In genomic region chr22:46519377-46519776, GRCh38 we compare ENCODE assay signal across 28 cellular contexts. TPM values are rescaled to one million over a fixed set of nuclear protein-coding genes. Genes with fewer than 3 reads are reported as not detected.
DNase-seq lines count a peak whose midpoint lies in the region; ATAC-seq, FAIRE-seq and TF ChIP-seq lines count a peak whose summit lies in the region.
"Had no signal": no experiment of that assay in that cellular context is flagged by ENCODE, and none has a peak within 500 bp of the region (broad histone marks: within the 10 kb centered on the region; RNA-seq: fewer than 3 reads in every experiment).

No MANE protein-coding gene starts in this region.

- no peak overlapping the region for H3K27ac Mint-ChIP-seq in HFFc6
- H3K27ac Mint-ChIP-seq: CD14-positive monocyte; CD4-positive, alpha-beta memory T cell; CD4-positive, CD25-positive, alpha-beta regulatory T cell had no signal

- H3K4me1 ChIP-seq in kidney (ENCODE audit: control insufficient read depth in 1 of 2, insufficient read depth in 1 of 2, low read depth in 1 of 2, low read length in 2 of 2) (no peaks in the 10 kb centered on the region), osteoblast (ENCODE audit: insufficient read depth, low read length) (peaks cover 13% of the 10 kb centered on the region), HepG2 (ENCODE audit: insufficient read depth, low read length) (peaks cover 5% of the 10 kb centered on the region)

- H3K79me2 ChIP-seq in osteoblast (ENCODE audit: insufficient read depth, low read length) (no peaks in the 10 kb centered on the region), HepG2 (ENCODE audit: insufficient read depth, low read length) (no peaks in the 10 kb centered on the region)

- no peak for TF ChIP-seq POLR2A in HepG2 (IDR thresholded peaks at IDR 0.05; ENCODE audit: insufficient read depth in 1 of 2, low read depth in 2 of 2, low read length in 2 of 2)

- DNase-seq in H7: peak; percentile 31
- DNase-seq in RWPE1 (ENCODE audit: low spot score): no peak
- peak; percentile 66 for DNase-seq in kidney
- DNase-seq in osteoblast (ENCODE audit: insufficient read length, low spot score, missing footprints): peak; percentile 25
- no peak for DNase-seq in NCI-H2196 (lab: John Stamatoyannopoulos, UW; ENCODE audit: unreplicated experiment)
- no peak for DNase-seq in HepG2 (ENCODE audit: low spot score)
- no peak for DNase-seq in HFFc6
- DNase-seq: 8988T; ACHN; BE2C; C1 segment of cervical spinal cord; CD4-positive, alpha-beta memory T cell; CD4-positive, CD25-positive, alpha-beta regulatory T cell; CD8-positive, alpha-beta memory T cell; COR-L47; DMS 273 treated with DMSO at 0.1 percent for 48 hours; DMS153; DMS53; DMS79; DND-41; EL; GDM1 had no signal

- WGBS in HepG2 (ENCODE audit: low lambda C conversion rate): 27% methylated on average over 2 of the region's 9 CpGs

- no peak for FAIRE-seq in kidney (lab: Jason Lieb, UNC)
- FAIRE-seq in HepG2 (lab: Jason Lieb, UNC): no peak
- FAIRE-seq: A204.1, GM12878, GM12892, GM18507 had no signal

- peaks cover 4% of the 10 kb centered on the region; the same call in 1 of the 2 replicates for H3K27me3 Mint-ChIP-seq in HFFc6 (ENCODE audit: insufficient read depth)
- H3K27me3 Mint-ChIP-seq: CD4-positive, CD25-positive, alpha-beta regulatory T cell had no signal

- in situ Hi-C loops in HepG2 (cut with HindIII; ENCODE audit: extremely low pct_ligation_motif_present, low pct_unique_long_range_greater_than_20kb): no loop called here

- no peak for TF ChIP-seq CTCF in RWPE1 (conservative IDR thresholded peaks at IDR 0.05; ENCODE audit: low read depth)
- no peak for TF ChIP-seq CTCF in kidney (IDR thresholded peaks at IDR 0.05; ENCODE audit: borderline replicate concordance, extremely low read depth, insufficient read depth)
- TF ChIP-seq CTCF in osteoblast (IDR thresholded peaks at IDR 0.05; ENCODE audit: extremely low read depth, low read depth, low read length): no peak
- no peak for TF ChIP-seq CTCF in HepG2 (CRISPR knock-in tag; IDR thresholded peaks at IDR 0.05)
- TF ChIP-seq CTCF in HFFc6 (IDR thresholded peaks at IDR 0.05): no peak

- POLR2A ChIA-PET in RWPE1 (lab: Yijun Ruan, JAX; ENCODE audit: low non-redundant PET) (no interaction called here), HepG2 (lab: Yijun Ruan, JAX) (no interaction called here)

- H3K36me3 Mint-ChIP-seq in HFFc6 (ENCODE audit: low read depth): no peaks in the 10 kb centered on the region
- H3K36me3 Mint-ChIP-seq: CD14-positive monocyte; CD4-positive, alpha-beta memory T cell; CD4-positive, CD25-positive, alpha-beta regulatory T cell; CD8-positive, alpha-beta memory T cell had no signal

- no peaks in the 10 kb centered on the region for H3K9me3 Mint-ChIP-seq in HFFc6
- H3K9me3 Mint-ChIP-seq: CD14-positive monocyte; CD4-positive, alpha-beta memory T cell; CD8-positive, alpha-beta memory T cell had no signal

- H3K4me2 ChIP-seq in osteoblast (ENCODE audit: insufficient read depth, low read length): no peak overlapping the region
- no peak overlapping the region for H3K4me2 ChIP-seq in HepG2 (ENCODE audit: low read depth, low read length)

- TF ChIP-seq RAD21 in HepG2 (CRISPR knock-in tag; IDR thresholded peaks at IDR 0.05): no peak

- H3K4me3 Mint-ChIP-seq in HFFc6: no peak overlapping the region
- H3K4me3 Mint-ChIP-seq: CD14-positive monocyte; CD4-positive, alpha-beta memory T cell; CD4-positive, CD25-positive, alpha-beta regulatory T cell; CD8-positive, alpha-beta memory T cell had no signal

- no peaks in the 10 kb centered on the region for H3K9me3 ChIP-seq in kidney (ENCODE audit: control insufficient read depth in 1 of 2, low read length in 2 of 2)
- no peaks in the 10 kb centered on the region for H3K9me3 ChIP-seq in osteoblast (ENCODE audit: low read depth, low read length)
- H3K9me3 ChIP-seq in HepG2 (ENCODE audit: low read length): no peaks in the 10 kb centered on the region
- H3K9me3 ChIP-seq: BLaER1 had no signal

- intact Hi-C loops in kidney (cut with DNase I) (no loop called here), HepG2 (cut with micrococcal nuclease; ENCODE audit: unreplicated experiment) (no loop called here)

- no peak for TF ChIP-seq EP300 in HepG2 (IDR thresholded peaks at IDR 0.05; ENCODE audit: low read depth in 2 of 2, low read length in 2 of 2)
- TF ChIP-seq EP300 in HepG2 (CRISPR knock-in tag; IDR thresholded peaks at IDR 0.05; ENCODE audit: borderline replicate concordance): no peak

- no peaks in the 10 kb centered on the region for H4K20me1 ChIP-seq in osteoblast (ENCODE audit: insufficient read depth, low read length)
- no peaks in the 10 kb centered on the region for H4K20me1 ChIP-seq in HepG2 (ENCODE audit: insufficient read depth, low read length)
- H4K20me1 ChIP-seq: BLaER1 had no signal

- no peak overlapping the region for H3K9ac ChIP-seq in kidney (ENCODE audit: low read length in 2 of 2)
- no peak overlapping the region for H3K9ac ChIP-seq in HepG2 (ENCODE audit: insufficient read depth, low read depth, low read length)
- H3K9ac ChIP-seq: BLaER1 had no signal

- peaks cover 16% of the 10 kb centered on the region for H3K4me1 Mint-ChIP-seq in HFFc6 (ENCODE audit: low read depth)
- H3K4me1 Mint-ChIP-seq: CD14-positive monocyte; CD4-positive, alpha-beta memory T cell; CD4-positive, CD25-positive, alpha-beta regulatory T cell had no signal

- H3K27ac ChIP-seq in RWPE1 (peak overlapping the region; percentile 62), kidney (ENCODE audit: low read depth in 2 of 2, low read length in 2 of 2) (no peak overlapping the region), osteoblast (ENCODE audit: low read depth, low read length) (no peak overlapping the region), HepG2 (ENCODE audit: extremely low read length, insufficient read depth, low read length) (no peak overlapping the region)
- H3K27ac ChIP-seq: BLaER1 had no signal

- no peaks in the 10 kb centered on the region for H3K27me3 ChIP-seq in H7 (ENCODE audit: control insufficient read depth, insufficient read depth, low read length)
- H3K27me3 ChIP-seq in osteoblast (ENCODE audit: insufficient read depth, low read length): peaks cover 5% of the 10 kb centered on the region
- H3K27me3 ChIP-seq in HepG2 (ENCODE audit: control insufficient read depth in 1 of 2, insufficient read depth in 2 of 2, low read length in 2 of 2): peaks cover 4 to 14% of the 10 kb centered on the region in 2 experiments
- H3K27me3 ChIP-seq: BE2C, BLaER1 had no signal

- no TSS peak for BruUV-seq in HepG2 (replicated peaks; lab: Mats Ljungman, UMichigan)

- no peaks in the 10 kb centered on the region for H3K36me3 ChIP-seq in H7 (replicated peaks; ENCODE audit: control insufficient read depth, insufficient read depth, low read length)
- H3K36me3 ChIP-seq in kidney (ENCODE audit: control insufficient read depth in 1 of 2, insufficient read depth in 2 of 2, low read length in 2 of 2): no peaks in the 10 kb centered on the region
- no peaks in the 10 kb centered on the region for H3K36me3 ChIP-seq in osteoblast (ENCODE audit: insufficient read depth, low read length)
- no peaks in the 10 kb centered on the region for H3K36me3 ChIP-seq in HepG2 (replicated peaks in 1 of 2; ENCODE audit: control insufficient read depth in 1 of 2, insufficient read depth in 2 of 2, low read length in 2 of 2)
- H3K36me3 ChIP-seq: BE2C, BLaER1 had no signal

- no peak overlapping the region for H2AFZ ChIP-seq in osteoblast (ENCODE audit: low read length)
- no peak overlapping the region for H2AFZ ChIP-seq in HepG2 (ENCODE audit: low read length)

- CTCF ChIA-PET in RWPE1 (lab: Yijun Ruan, JAX) (interaction anchor here (0.5 kb wide), 1 partner anchor 19 kb away, joined by 3 read pairs; no protein-coding TSS in a partner anchor), HepG2 (lab: Yijun Ruan, JAX; ENCODE audit: low intra/inter-chr PET ratio, low total read pairs) (no interaction called here)

- no peak overlapping the region for H3K4me3 ChIP-seq in H7 (ENCODE audit: insufficient read depth, low read depth, low read length)
- no peak overlapping the region for H3K4me3 ChIP-seq in kidney (ENCODE audit: low read length in 2 of 2)
- no peak overlapping the region for H3K4me3 ChIP-seq in osteoblast (ENCODE audit: insufficient read depth, low read length)
- no peak overlapping the region for H3K4me3 ChIP-seq in HepG2 (replicated peaks in 1 of 3; ENCODE audit: insufficient read depth in 1 of 3, low read depth in 2 of 3, low read length in 3 of 3)
- H3K4me3 ChIP-seq: BLaER1, GM12878 had no signal

- ATAC-seq in HepG2: no peak
- ATAC-seq: GM12878 had no signal

TF ChIP-seq in HepG2, 621 proteins besides CTCF, POLR2A, EP300 and RAD21 (continues in another document):
- TF ChIP-seq ZNF33B (CRISPR knock-in tag; IDR thresholded peaks at IDR 0.05): no peak
- no peak for TF ChIP-seq ZNF614 (CRISPR knock-in tag; IDR thresholded peaks at IDR 0.05; ENCODE audit: borderline replicate concordance)
- TF ChIP-seq SAFB2 (CRISPR knock-in tag; IDR thresholded peaks at IDR 0.05; ENCODE audit: borderline replicate concordance, low read depth): no peak

RNA-seq across cellular contexts. Expression of gene CELSR1, which starts 18.0 kb away (rescaled TPM):
- total RNA-seq in H7 (2014; rRNA removed; shearing (Covaris generic)): 5.3 and 7.8 TPM in 2 replicates
- total RNA-seq in kidney: 49.9 TPM
- 15.7 TPM for polyA plus RNA-seq in kidney (ENCODE audit: insufficient read depth, low read depth, low replicate concordance)
- 2.7 and 3.6 TPM in 2 replicates for total RNA-seq in osteoblast
- total RNA-seq in HepG2 (2016; rRNA removed; fragmentation: Illumina TruSeq; extraction: Trizol): 1.5 and 1.8 TPM in 2 replicates
- 0.53 and 0.71 TPM in 2 replicates for total RNA-seq in HepG2 (2016; cell fraction: cytosol; rRNA removed; fragmentation: Illumina TruSeq; extraction: Trizol; ENCODE audit: low read depth)
- 1.1 and 1.6 TPM in 2 replicates for total RNA-seq in HepG2 (2016; cell fraction: insoluble cytoplasmic fraction; rRNA removed; fragmentation: Illumina TruSeq; extraction: Trizol)
- total RNA-seq in HepG2 (2016; cell fraction: membrane; rRNA removed; fragmentation: Illumina TruSeq; extraction: Trizol): 0.62 and 0.71 TPM in 2 replicates
- total RNA-seq in HepG2 (2016; cell fraction: nucleus; rRNA removed; fragmentation: Illumina TruSeq; extraction: Trizol): 2.1 and 2.2 TPM in 2 replicates
- polyA plus RNA-seq in HepG2 (2011; rRNA removed): 0.78 and 0.84 TPM in 2 replicates
- polyA plus RNA-seq in HepG2 (2011; cell fraction: cytosol; rRNA removed): 0.49 and 0.62 TPM in 2 replicates
- polyA plus RNA-seq in HepG2 (2011; cell fraction: nucleus; rRNA removed): 2.1 and 3.6 TPM in 2 replicates
- polyA plus RNA-seq in HepG2 (2012): 0.75 and 0.95 TPM in 2 replicates
- 0.17 and 0.26 TPM in 2 replicates for polyA plus RNA-seq in HepG2 (2016; cell fraction: cytosol; fragmentation: Illumina TruSeq; extraction: Trizol; ENCODE audit: low read depth)
- polyA plus RNA-seq in HepG2 (2016; cell fraction: insoluble cytoplasmic fraction; fragmentation: Illumina TruSeq; extraction: Trizol; ENCODE audit: low read depth): 0.76 and 1.3 TPM in 2 replicates
- polyA plus RNA-seq in HepG2 (2016; cell fraction: membrane; fragmentation: Illumina TruSeq; extraction: Trizol; ENCODE audit: low read depth): 0.38 and 0.70 TPM in 2 replicates
- polyA plus RNA-seq in HepG2 (2016; cell fraction: nucleus; fragmentation: Illumina TruSeq; extraction: Trizol; ENCODE audit: insufficient read depth, low read depth): 4.1 and 5.1 TPM in 2 replicates
- 4.5 and 19.4 TPM in 2 replicates for polyA minus RNA-seq in HepG2 (2011; rRNA and poly(A)+ RNA removed; ENCODE audit: low replicate concordance)
- polyA minus RNA-seq in HepG2 (2011; cell fraction: cytosol; rRNA and poly(A)+ RNA removed): 0.30 and 1.1 TPM in 2 replicates
- 2.0 and 3.5 TPM in 2 replicates for polyA minus RNA-seq in HepG2 (2011; cell fraction: nucleus; rRNA and poly(A)+ RNA removed)
- 1 to 10 TPM; 4.7 to 8.2 (median 6.5) TPM for total RNA-seq in HFFc6 (2021; fragmentation: NEBNext Ultra II Directional; extraction: Animal tissue kit (Norgen Biotek cat#: 25700))
- polyA plus RNA-seq: CD14-positive monocyte had no signal

Comparison
In these comparisons a context has a peak if more than half of its experiments do, and no peak if none do; other contexts are left out.
1. DNase-seq: peak in H7 (single experiment), kidney (single experiment) and osteoblast (single experiment); none in RWPE1 (single experiment), NCI-H2196 (single experiment), HepG2 (single experiment) and HFFc6 (single experiment).